2 cellular contexts compared by ENCODE assay signal in the genomic region with DNA sequence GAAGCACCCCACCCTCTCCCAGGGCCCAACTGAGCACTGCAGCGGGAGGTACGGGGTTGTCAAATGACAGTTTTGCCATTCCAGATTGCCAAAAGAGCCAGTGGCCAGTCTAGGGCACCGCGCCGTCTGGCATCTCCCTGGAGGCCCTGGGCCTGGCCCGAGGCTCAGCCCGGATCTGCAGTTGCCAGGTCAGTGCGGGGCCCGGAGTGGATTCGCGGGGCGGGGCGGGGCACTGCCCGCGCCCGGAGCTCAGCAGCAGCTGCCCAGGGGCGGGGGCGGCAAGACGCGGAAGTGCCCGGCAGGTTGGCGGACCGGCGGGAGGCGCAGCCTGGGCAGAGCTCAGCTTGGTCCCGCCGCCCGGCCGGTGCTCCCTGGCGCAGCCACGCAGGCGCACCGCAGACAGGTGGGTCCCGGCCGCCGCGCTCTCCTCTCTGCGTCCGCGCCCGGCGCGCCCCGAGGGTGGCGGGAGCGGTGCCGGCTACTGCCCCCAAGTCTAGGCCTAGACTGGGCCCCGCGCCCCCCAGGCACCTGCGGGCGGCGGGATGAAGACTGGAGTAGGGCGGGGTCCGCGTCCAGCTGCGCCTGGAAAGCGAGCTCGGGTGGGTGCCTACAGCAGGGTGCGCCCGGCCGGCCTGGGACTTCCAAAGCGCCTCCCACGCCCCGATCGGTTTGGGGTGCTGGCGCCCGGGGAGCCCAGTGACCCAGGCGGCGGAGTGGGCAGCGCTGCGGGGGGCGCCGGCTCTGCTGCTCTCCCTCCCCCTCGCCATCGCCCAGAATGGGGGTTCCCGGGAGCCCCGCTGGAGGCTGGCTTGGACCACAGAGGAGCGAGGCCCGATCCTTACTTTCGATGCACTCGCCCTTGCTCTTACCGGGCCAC.
TF ChIP-seq lines count a peak whose summit lies in the region.

A gene with protein sequence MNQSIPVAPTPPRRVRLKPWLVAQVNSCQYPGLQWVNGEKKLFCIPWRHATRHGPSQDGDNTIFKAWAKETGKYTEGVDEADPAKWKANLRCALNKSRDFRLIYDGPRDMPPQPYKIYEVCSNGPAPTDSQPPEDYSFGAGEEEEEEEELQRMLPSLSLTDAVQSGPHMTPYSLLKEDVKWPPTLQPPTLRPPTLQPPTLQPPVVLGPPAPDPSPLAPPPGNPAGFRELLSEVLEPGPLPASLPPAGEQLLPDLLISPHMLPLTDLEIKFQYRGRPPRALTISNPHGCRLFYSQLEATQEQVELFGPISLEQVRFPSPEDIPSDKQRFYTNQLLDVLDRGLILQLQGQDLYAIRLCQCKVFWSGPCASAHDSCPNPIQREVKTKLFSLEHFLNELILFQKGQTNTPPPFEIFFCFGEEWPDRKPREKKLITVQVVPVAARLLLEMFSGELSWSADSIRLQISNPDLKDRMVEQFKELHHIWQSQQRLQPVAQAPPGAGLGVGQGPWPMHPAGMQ (plus strand): TSS at position 281 of the 877 bp plus-strand sequence. CDS start 4,155 bp downstream, outside the sequence.

TF ChIP-seq in GM12891, 5 proteins besides CTCF, POLR2A, EP300 and RAD21:
- TF ChIP-seq TAF1 (IDR thresholded peaks at IDR 0.05; ENCODE audit: low read depth, low read length), result 0 out of 2 replicates have a peak, but pooled peaks have one; percentile 64
- TF ChIP-seq POU2F2 (IDR thresholded peaks at IDR 0.05; ENCODE audit: low read depth, low read length), result no peak
- no peak for TF ChIP-seq PAX5 (IDR thresholded peaks at IDR 0.05; ENCODE audit: insufficient read depth, low read length, severe bottlenecking)
- TF ChIP-seq SPI1 (IDR thresholded peaks at IDR 0.05; ENCODE audit: low read depth, low read length), result 0 out of 2 replicates have a peak, but pooled peaks have one; percentile 23
- TF ChIP-seq POLR2AphosphoS5 (IDR thresholded peaks at IDR 0.05; ENCODE audit: low read depth, low read length), result peak; percentile 81

TF ChIP-seq in K562, 482 proteins besides CTCF, POLR2A, EP300 and RAD21 (continued from another document):
- TF ChIP-seq, protein P1, sequence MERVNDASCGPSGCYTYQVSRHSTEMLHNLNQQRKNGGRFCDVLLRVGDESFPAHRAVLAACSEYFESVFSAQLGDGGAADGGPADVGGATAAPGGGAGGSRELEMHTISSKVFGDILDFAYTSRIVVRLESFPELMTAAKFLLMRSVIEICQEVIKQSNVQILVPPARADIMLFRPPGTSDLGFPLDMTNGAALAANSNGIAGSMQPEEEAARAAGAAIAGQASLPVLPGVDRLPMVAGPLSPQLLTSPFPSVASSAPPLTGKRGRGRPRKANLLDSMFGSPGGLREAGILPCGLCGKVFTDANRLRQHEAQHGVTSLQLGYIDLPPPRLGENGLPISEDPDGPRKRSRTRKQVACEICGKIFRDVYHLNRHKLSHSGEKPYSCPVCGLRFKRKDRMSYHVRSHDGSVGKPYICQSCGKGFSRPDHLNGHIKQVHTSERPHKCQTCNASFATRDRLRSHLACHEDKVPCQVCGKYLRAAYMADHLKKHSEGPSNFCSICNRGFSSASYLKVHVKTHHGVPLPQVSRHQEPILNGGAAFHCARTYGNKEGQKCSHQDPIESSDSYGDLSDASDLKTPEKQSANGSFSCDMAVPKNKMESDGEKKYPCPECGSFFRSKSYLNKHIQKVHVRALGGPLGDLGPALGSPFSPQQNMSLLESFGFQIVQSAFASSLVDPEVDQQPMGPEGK (CRISPR knock-in tag; IDR thresholded peaks at IDR 0.05; ENCODE audit: borderline replicate concordance), result no peak
- TF ChIP-seq HMGN3 (IDR thresholded peaks at IDR 0.05; ENCODE audit: borderline replicate concordance, extremely low read depth, insufficient read length, low read depth, low read length) (peak; percentile 6), GABPB1 (CRISPR knock-in tag; IDR thresholded peaks at IDR 0.05) (peak; percentile 31; the same call in 1 of the 2 replicates), CREB1 (IDR thresholded peaks at IDR 0.05) (no peak), CREB1 (CRISPR knock-in tag; IDR thresholded peaks at IDR 0.05) (no peak)
- TF ChIP-seq, protein P2, sequence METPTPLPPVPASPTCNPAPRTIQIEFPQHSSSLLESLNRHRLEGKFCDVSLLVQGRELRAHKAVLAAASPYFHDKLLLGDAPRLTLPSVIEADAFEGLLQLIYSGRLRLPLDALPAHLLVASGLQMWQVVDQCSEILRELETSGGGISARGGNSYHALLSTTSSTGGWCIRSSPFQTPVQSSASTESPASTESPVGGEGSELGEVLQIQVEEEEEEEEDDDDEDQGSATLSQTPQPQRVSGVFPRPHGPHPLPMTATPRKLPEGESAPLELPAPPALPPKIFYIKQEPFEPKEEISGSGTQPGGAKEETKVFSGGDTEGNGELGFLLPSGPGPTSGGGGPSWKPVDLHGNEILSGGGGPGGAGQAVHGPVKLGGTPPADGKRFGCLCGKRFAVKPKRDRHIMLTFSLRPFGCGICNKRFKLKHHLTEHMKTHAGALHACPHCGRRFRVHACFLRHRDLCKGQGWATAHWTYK (CRISPR knock-in tag; IDR thresholded peaks at IDR 0.05), result no peak
